ENCODE assay signal across 8 cellular contexts in genomic region chr9:77456829-77457437, GRCh38.
DNase-seq lines count a peak whose midpoint lies in the region; ATAC-seq and TF ChIP-seq lines count a peak whose summit lies in the region.

No MANE protein-coding gene starts in this region.

- no peak overlapping the region for H3K4me3 ChIP-seq in AG09309 (ENCODE audit: control insufficient read depth, low read depth, low read length)

- TF ChIP-seq CTCF in AG09309 (IDR thresholded peaks at IDR 0.05; ENCODE audit: control insufficient read depth, insufficient read depth, low read depth, low read length, missing control alignments): peak; percentile 86

- DNase-seq in AG09309 (ENCODE audit: low read depth) (peak; percentile 61), NCI-H2107 treated with DMSO at 0.1 percent for 48 hours (lab: John Stamatoyannopoulos, UW; ENCODE audit: unreplicated experiment) (peak; percentile 30), kidney glomerular epithelial cell (lab: John Stamatoyannopoulos, UW) (peak; percentile 67)
- DNase-seq in activated CD4-positive, CD25-positive, alpha-beta regulatory T cell (lab: John Stamatoyannopoulos, UW): peak; percentile 33 to 71 (median 56)
- DNase-seq in central memory CD4-positive, alpha-beta T cell: peak; percentile 62
- DNase-seq in stimulated activated CD4-positive, alpha-beta T cell treated with anti-CD3 and anti-CD28 coated beads, Interleukin-4, amount 100 ng/mL, for 24 hours: peak; percentile 85

- ATAC-seq in GM18861 (IDR thresholded peaks at IDR 0.05; ENCODE audit: unreplicated experiment) (peak; percentile 94), HG03064 (IDR thresholded peaks at IDR 0.05; ENCODE audit: low read depth, unreplicated experiment) (peak; percentile 80)

Comparison
In these comparisons a context has a peak if more than half of its experiments do, and no peak if none do; other contexts are left out.
1. DNase-seq: peak in every context shown above with its lines; median percentile 85 in stimulated activated CD4-positive, alpha-beta T cell treated with anti-CD3 and anti-CD28 coated beads, Interleukin-4, amount 100 ng/mL, for 24 hours; 67 in kidney glomerular epithelial cell; 62 in central memory CD4-positive, alpha-beta T cell; 61 in AG09309; 56 in activated CD4-positive, CD25-positive, alpha-beta regulatory T cell; 30 in NCI-H2107 treated with DMSO at 0.1 percent for 48 hours.